1 cellular context compared by ENCODE assay signal in the genomic region with DNA sequence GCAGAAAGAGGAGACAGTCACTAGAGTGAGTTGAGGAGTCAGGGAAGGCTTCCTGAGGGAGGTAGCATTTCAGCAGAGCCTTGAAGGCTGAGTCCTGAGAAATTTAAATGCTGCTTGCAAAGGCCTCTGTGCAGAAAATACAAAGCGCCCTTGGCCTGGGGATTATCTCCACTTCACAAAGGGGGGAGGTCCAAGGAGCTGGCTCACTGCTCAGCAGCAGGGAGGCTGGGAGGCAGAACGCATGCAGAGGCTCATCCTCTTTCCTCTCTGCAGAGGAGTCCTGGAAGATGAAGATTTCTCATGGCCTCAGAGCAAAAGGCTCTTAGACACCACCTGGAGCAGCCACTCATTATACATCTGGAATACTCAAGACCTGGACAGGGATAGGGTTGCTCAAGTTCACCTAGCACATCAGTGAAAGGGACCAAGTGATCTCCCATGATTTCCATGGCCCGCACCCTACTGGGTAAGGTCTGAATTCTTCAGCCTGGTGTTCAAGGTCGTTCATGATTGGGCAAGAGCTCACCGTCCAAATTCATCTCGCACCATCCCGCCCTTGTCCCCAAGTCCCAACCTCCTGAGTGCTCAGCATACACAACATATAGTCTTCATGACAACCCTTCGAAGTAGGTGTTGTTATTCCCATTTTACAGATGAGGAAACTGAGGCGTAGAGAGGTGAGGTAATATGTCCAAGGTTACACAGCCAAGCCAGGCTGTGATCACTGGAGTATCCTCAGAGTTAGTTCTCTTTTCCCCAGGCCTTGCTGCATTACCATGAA.
TF ChIP-seq lines count a peak whose summit lies in the region.

No MANE protein-coding gene starts in this region.

TF ChIP-seq in K562, 482 proteins besides CTCF, POLR2A, EP300 and RAD21 (continued from another document):
- TF ChIP-seq, protein P1, sequence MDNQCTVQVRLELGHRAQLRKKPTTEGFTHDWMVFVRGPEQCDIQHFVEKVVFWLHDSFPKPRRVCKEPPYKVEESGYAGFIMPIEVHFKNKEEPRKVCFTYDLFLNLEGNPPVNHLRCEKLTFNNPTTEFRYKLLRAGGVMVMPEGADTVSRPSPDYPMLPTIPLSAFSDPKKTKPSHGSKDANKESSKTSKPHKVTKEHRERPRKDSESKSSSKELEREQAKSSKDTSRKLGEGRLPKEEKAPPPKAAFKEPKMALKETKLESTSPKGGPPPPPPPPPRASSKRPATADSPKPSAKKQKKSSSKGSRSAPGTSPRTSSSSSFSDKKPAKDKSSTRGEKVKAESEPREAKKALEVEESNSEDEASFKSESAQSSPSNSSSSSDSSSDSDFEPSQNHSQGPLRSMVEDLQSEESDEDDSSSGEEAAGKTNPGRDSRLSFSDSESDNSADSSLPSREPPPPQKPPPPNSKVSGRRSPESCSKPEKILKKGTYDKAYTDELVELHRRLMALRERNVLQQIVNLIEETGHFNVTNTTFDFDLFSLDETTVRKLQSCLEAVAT (IDR thresholded peaks at IDR 0.05), result no peak
- no peak for TF ChIP-seq MTA1 (IDR thresholded peaks at IDR 0.05; ENCODE audit: borderline replicate concordance)
- TF ChIP-seq BRF1 (IDR thresholded peaks at IDR 0.05; ENCODE audit: borderline replicate concordance, extremely low read depth, insufficient read length), result no peak
- TF ChIP-seq CHD4 (IDR thresholded peaks at IDR 0.05; ENCODE audit: insufficient read depth, insufficient replicate concordance, low read depth, low read length, poor library complexity, severe bottlenecking), result peak; percentile 60
- TF ChIP-seq, protein P2, sequence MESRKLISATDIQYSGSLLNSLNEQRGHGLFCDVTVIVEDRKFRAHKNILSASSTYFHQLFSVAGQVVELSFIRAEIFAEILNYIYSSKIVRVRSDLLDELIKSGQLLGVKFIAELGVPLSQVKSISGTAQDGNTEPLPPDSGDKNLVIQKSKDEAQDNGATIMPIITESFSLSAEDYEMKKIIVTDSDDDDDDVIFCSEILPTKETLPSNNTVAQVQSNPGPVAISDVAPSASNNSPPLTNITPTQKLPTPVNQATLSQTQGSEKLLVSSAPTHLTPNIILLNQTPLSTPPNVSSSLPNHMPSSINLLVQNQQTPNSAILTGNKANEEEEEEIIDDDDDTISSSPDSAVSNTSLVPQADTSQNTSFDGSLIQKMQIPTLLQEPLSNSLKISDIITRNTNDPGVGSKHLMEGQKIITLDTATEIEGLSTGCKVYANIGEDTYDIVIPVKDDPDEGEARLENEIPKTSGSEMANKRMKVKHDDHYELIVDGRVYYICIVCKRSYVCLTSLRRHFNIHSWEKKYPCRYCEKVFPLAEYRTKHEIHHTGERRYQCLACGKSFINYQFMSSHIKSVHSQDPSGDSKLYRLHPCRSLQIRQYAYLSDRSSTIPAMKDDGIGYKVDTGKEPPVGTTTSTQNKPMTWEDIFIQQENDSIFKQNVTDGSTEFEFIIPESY (CRISPR knock-in tag; IDR thresholded peaks at IDR 0.05), result no peak
- TF ChIP-seq TAF9B (IDR thresholded peaks at IDR 0.05; ENCODE audit: partially characterized antibody), result no peak
- no peak for TF ChIP-seq DACH1 (IDR thresholded peaks at IDR 0.05; ENCODE audit: partially characterized antibody)
- peak; percentile 78 for TF ChIP-seq RBM25 (IDR thresholded peaks at IDR 0.05; ENCODE audit: low read depth, low read length, severe bottlenecking)
- TF ChIP-seq, protein P3, sequence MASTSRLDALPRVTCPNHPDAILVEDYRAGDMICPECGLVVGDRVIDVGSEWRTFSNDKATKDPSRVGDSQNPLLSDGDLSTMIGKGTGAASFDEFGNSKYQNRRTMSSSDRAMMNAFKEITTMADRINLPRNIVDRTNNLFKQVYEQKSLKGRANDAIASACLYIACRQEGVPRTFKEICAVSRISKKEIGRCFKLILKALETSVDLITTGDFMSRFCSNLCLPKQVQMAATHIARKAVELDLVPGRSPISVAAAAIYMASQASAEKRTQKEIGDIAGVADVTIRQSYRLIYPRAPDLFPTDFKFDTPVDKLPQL (IDR thresholded peaks at IDR 0.05; ENCODE audit: extremely low read depth, insufficient read length), result no peak
- TF ChIP-seq, protein P4, sequence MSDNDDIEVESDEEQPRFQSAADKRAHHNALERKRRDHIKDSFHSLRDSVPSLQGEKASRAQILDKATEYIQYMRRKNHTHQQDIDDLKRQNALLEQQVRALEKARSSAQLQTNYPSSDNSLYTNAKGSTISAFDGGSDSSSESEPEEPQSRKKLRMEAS (CRISPR knock-in tag; IDR thresholded peaks at IDR 0.05), result no peak
- TF ChIP-seq TAF1 (IDR thresholded peaks at IDR 0.05; ENCODE audit: control insufficient read depth, extremely low read depth, insufficient read depth, low read length, severe bottlenecking), result no peak
- no peak for TF ChIP-seq SP2 (IDR thresholded peaks at IDR 0.05; ENCODE audit: extremely low read depth, low read depth, low read length, poor library complexity, severe bottlenecking)
- TF ChIP-seq SMAD2 (IDR thresholded peaks at IDR 0.05; ENCODE audit: low read depth, low read length), result no peak
- TF ChIP-seq POLR2G (IDR thresholded peaks at IDR 0.05; ENCODE audit: low read depth, low read length), result no peak
- no peak for TF ChIP-seq RHOXF2B (CRISPR knock-in tag; conservative IDR thresholded peaks at IDR 0.05)
- TF ChIP-seq ZNF3 (CRISPR knock-in tag; IDR thresholded peaks at IDR 0.05), result no peak
- no peak for TF ChIP-seq POLR2AphosphoS2 (IDR thresholded peaks at IDR 0.05; ENCODE audit: low read length)
- TF ChIP-seq ESRRB (CRISPR knock-in tag; IDR thresholded peaks at IDR 0.05; ENCODE audit: borderline replicate concordance), result no peak
- TF ChIP-seq ZNF75A (CRISPR knock-in tag; IDR thresholded peaks at IDR 0.05), result no peak
- TF ChIP-seq, protein P5, sequence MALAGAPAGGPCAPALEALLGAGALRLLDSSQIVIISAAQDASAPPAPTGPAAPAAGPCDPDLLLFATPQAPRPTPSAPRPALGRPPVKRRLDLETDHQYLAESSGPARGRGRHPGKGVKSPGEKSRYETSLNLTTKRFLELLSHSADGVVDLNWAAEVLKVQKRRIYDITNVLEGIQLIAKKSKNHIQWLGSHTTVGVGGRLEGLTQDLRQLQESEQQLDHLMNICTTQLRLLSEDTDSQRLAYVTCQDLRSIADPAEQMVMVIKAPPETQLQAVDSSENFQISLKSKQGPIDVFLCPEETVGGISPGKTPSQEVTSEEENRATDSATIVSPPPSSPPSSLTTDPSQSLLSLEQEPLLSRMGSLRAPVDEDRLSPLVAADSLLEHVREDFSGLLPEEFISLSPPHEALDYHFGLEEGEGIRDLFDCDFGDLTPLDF (CRISPR knock-in tag; IDR thresholded peaks at IDR 0.05), result no peak
- no peak for TF ChIP-seq HDAC1 (IDR thresholded peaks at IDR 0.05)
- TF ChIP-seq, protein P6, sequence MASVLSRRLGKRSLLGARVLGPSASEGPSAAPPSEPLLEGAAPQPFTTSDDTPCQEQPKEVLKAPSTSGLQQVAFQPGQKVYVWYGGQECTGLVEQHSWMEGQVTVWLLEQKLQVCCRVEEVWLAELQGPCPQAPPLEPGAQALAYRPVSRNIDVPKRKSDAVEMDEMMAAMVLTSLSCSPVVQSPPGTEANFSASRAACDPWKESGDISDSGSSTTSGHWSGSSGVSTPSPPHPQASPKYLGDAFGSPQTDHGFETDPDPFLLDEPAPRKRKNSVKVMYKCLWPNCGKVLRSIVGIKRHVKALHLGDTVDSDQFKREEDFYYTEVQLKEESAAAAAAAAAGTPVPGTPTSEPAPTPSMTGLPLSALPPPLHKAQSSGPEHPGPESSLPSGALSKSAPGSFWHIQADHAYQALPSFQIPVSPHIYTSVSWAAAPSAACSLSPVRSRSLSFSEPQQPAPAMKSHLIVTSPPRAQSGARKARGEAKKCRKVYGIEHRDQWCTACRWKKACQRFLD (CRISPR knock-in tag; IDR thresholded peaks at IDR 0.05), result no peak
- peak; percentile 36; the same call in 1 of the 2 replicates for TF ChIP-seq CBX1 (IDR thresholded peaks at IDR 0.05; ENCODE audit: low read depth)
- no peak for TF ChIP-seq XRCC3 (IDR thresholded peaks at IDR 0.05)
- no peak for TF ChIP-seq MAFK (IDR thresholded peaks at IDR 0.05; ENCODE audit: low read length)
